In genomic region chr1:183473286-183473536, GRCh38 we compare ENCODE assay signal across 7 cellular contexts. TPM values are rescaled to one million over a fixed set of nuclear protein-coding genes. Genes with fewer than 3 reads are reported as not detected.
A peak's percentile ranks its signal among the peaks of the same experiment; 100 is the strongest.
DNase-seq lines count a peak whose midpoint lies in the region; ATAC-seq and TF ChIP-seq lines count a peak whose summit lies in the region.

No MANE protein-coding gene starts in this region.

- H3K4me3 Mint-ChIP-seq in HFFc6 = peak overlapping the region; percentile 91
- no peak overlapping the region for H3K4me3 Mint-ChIP-seq in activated T-helper 17 cell treated with anti-CD3 and anti-CD28 coated beads, Interleukin-2, amount 50 U/mL, for 72 hours

- peak overlapping the region; percentile 100 for H3K27ac Mint-ChIP-seq in HFFc6
- peak overlapping the region; percentile 97 for H3K27ac Mint-ChIP-seq in activated T-helper 17 cell treated with anti-CD3 and anti-CD28 coated beads, Interleukin-2, amount 50 U/mL, for 72 hours

- no peaks in the 10 kb centered on the region; the same call in 1 of the 2 replicates for H3K27me3 Mint-ChIP-seq in HFFc6 (ENCODE audit: insufficient read depth)
- no peaks in the 10 kb centered on the region for H3K27me3 Mint-ChIP-seq in activated T-helper 17 cell treated with anti-CD3 and anti-CD28 coated beads, Interleukin-2, amount 50 U/mL, for 72 hours

- H3K9me3 ChIP-seq in iPS-18c (ENCODE audit: control insufficient read depth, insufficient read depth, low read length) (no peaks in the 10 kb centered on the region), stomach smooth muscle (ENCODE audit: control insufficient read depth in 2 of 2, low read length in 2 of 2) (no peaks in the 10 kb centered on the region)

- H3K36me3 Mint-ChIP-seq in HFFc6 (ENCODE audit: low read depth) = peaks cover 11% of the 10 kb centered on the region; the same call in 1 of the 2 replicates
- peaks cover 33% of the 10 kb centered on the region for H3K36me3 Mint-ChIP-seq in activated T-helper 17 cell treated with anti-CD3 and anti-CD28 coated beads, Interleukin-2, amount 50 U/mL, for 72 hours (ENCODE audit: low read depth)

- no peaks in the 10 kb centered on the region for H3K36me3 ChIP-seq in stomach smooth muscle (ENCODE audit: control insufficient read depth in 2 of 2, insufficient read depth in 2 of 2, low read length in 2 of 2)

- TF ChIP-seq CTCF in HFFc6 (IDR thresholded peaks at IDR 0.05) = no peak

- DNase-seq in HFFc6 (no peak), NCI-H2171 treated with DMSO at 0.1 percent for 48 hours (lab: John Stamatoyannopoulos, UW) (no peak), GM19240 (ENCODE audit: insufficient read length, low spot score) (no peak)

- H3K4me3 ChIP-seq in iPS-18c (ENCODE audit: insufficient read depth, low read depth, low read length) = peak overlapping the region; percentile 89
- peak overlapping the region; percentile 84 to 85 for H3K4me3 ChIP-seq in stomach smooth muscle (ENCODE audit: low read length in 2 of 2)

- no peaks in the 10 kb centered on the region for H3K9me3 Mint-ChIP-seq in HFFc6
- H3K9me3 Mint-ChIP-seq in activated T-helper 17 cell treated with anti-CD3 and anti-CD28 coated beads, Interleukin-2, amount 50 U/mL, for 72 hours = no peaks in the 10 kb centered on the region

- H3K4me1 ChIP-seq in stomach smooth muscle (ENCODE audit: control insufficient read depth, insufficient read depth, low read length) = peaks cover 8% of the 10 kb centered on the region

- peak overlapping the region; percentile 65 to 71 for H3K9ac ChIP-seq in stomach smooth muscle (ENCODE audit: low read length in 2 of 2)

- no peaks in the 10 kb centered on the region for H3K27me3 ChIP-seq in stomach smooth muscle (ENCODE audit: control insufficient read depth in 1 of 2, insufficient read depth in 2 of 2, low read length in 2 of 2)

- no peak overlapping the region for H3K27ac ChIP-seq in stomach smooth muscle (ENCODE audit: low read length)

- peaks cover 29% of the 10 kb centered on the region for H3K4me1 Mint-ChIP-seq in HFFc6 (ENCODE audit: low read depth)
- peaks cover 13% of the 10 kb centered on the region for H3K4me1 Mint-ChIP-seq in activated T-helper 17 cell treated with anti-CD3 and anti-CD28 coated beads, Interleukin-2, amount 50 U/mL, for 72 hours

- no peak for ATAC-seq in activated T-helper 17 cell treated with anti-CD3 and anti-CD28 coated beads, Interleukin-2, amount 50 U/mL, for 72 hours (replicated peaks)
- ATAC-seq in HG03039 (IDR thresholded peaks at IDR 0.05; ENCODE audit: unreplicated experiment) = no peak

RNA-seq across cellular contexts. Expression of gene SMG7, which starts 0.9 kb away (rescaled TPM):
- total RNA-seq in HFFc6 (2021; fragmentation: NEBNext Ultra II Directional; extraction: Animal tissue kit (Norgen Biotek cat#: 25700)) = 10 to 100 TPM; 49.5 to 63.6 (median 55.5) TPM
- 10 to 100 TPM; 56.1 to 66.3 TPM for total RNA-seq in activated T-helper 17 cell treated with anti-CD3 and anti-CD28 coated beads, Interleukin-2, amount 50 U/mL, for 72 hours

RNA-seq across cellular contexts. Expression of gene NMNAT2, which starts 55.0 kb away (rescaled TPM):
- 10 to 100 TPM; 20.2 to 31.4 (median 23.8) TPM for total RNA-seq in HFFc6 (2021; fragmentation: NEBNext Ultra II Directional; extraction: Animal tissue kit (Norgen Biotek cat#: 25700))
- not detected for total RNA-seq in activated T-helper 17 cell treated with anti-CD3 and anti-CD28 coated beads, Interleukin-2, amount 50 U/mL, for 72 hours

Comparison
In these comparisons a context has a peak if more than half of its experiments do, and no peak if none do; other contexts are left out.
1. RNA of gene NMNAT2, which starts 55.0 kb away (total RNA-seq): 20.2 to 31.4 TPM in HFFc6; not detected in activated T-helper 17 cell treated with anti-CD3 and anti-CD28 coated beads, Interleukin-2, amount 50 U/mL, for 72 hours; every median in the first group is over 10 times any median in the second.